10 cellular contexts compared by ENCODE assay signal in the genomic region with DNA sequence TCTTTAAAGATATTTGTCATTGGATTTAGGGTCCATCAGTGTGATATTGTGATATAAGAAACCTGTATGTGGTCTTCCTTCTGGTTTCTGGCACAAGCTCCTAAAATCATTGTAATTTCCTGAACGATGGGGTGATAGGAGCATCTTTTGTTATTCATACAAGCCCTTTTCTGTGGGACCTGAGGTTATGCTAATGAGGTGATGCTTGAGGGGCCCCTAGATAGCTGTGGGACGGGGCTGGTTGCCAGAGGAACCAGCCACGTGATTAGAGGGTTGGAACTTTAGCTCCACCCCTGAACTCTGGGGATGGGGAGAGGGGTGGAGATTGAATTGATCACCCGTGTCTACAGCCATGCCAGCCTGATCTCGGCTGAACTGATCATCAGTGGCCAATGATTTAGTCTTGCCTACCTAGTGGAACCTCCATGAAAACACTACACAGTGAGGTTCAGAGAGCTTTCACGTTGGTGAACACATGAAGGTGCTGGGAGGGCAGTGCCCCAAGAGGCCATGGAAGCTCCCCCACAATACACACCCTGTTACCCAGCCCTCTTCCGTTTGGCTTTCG.
DNase-seq lines count a peak whose midpoint lies in the region; ATAC-seq and TF ChIP-seq lines count a peak whose summit lies in the region.
"Had no signal": no experiment of that assay in that cellular context is flagged by ENCODE, and none has a peak within 500 bp of the region (broad histone marks: within the 10 kb centered on the region; RNA-seq: fewer than 3 reads in every experiment).

No MANE protein-coding gene starts in this region.

- peaks cover 11% of the 10 kb centered on the region for H3K36me3 ChIP-seq in RWPE2 (ENCODE audit: low read depth)
- no peaks in the 10 kb centered on the region for H3K36me3 ChIP-seq in naive thymus-derived CD4-positive, alpha-beta T cell (ENCODE audit: control insufficient read depth in 2 of 3, insufficient read depth in 3 of 3, low read length in 3 of 3)
- no peaks in the 10 kb centered on the region for H3K36me3 ChIP-seq in thymus (ENCODE audit: control insufficient read depth, insufficient read depth)
- H3K36me3 ChIP-seq in spleen: no peaks in the 10 kb centered on the region
- H3K36me3 ChIP-seq: Peyer's patch had no signal

- peak overlapping the region; percentile 88 to 99 (median 94) for H3K27ac Mint-ChIP-seq in naive thymus-derived CD4-positive, alpha-beta T cell

- H3K27me3 ChIP-seq in RWPE2 (ENCODE audit: insufficient read depth, poor library complexity, severe bottlenecking) (no peaks in the 10 kb centered on the region), thymus (ENCODE audit: control insufficient read depth, insufficient read depth) (no peaks in the 10 kb centered on the region), spleen (replicated peaks in 1 of 7) (no peaks in the 10 kb centered on the region)
- H3K27me3 ChIP-seq in naive thymus-derived CD4-positive, alpha-beta T cell (ENCODE audit: control insufficient read depth in 2 of 2, insufficient read depth in 2 of 2, low read length in 2 of 2): no peaks in the 10 kb centered on the region
- H3K27me3 ChIP-seq: Peyer's patch had no signal

- H3K4me1 Mint-ChIP-seq in naive thymus-derived CD4-positive, alpha-beta T cell: peaks cover 61 to 99% (median 91%) of the 10 kb centered on the region in 7 donors

- H3K4me3 ChIP-seq in RWPE2 (ENCODE audit: severe bottlenecking) (no peak overlapping the region), thymus (ENCODE audit: low read length) (no peak overlapping the region), spleen (no peak overlapping the region)
- peak overlapping the region; percentile 44 for H3K4me3 ChIP-seq in naive thymus-derived CD4-positive, alpha-beta T cell (ENCODE audit: low read length)
- H3K4me3 ChIP-seq: Peyer's patch had no signal

- DNase-seq in RWPE2 (ENCODE audit: low spot score) (no peak), spleen (no peak), medulla oblongata (ENCODE audit: extremely low spot score) (no peak), SW 1271 (lab: John Stamatoyannopoulos, UW) (no peak)
- peak; percentile 57 for DNase-seq in activated effector memory CD4-positive, alpha-beta T cell treated with Interleukin-2 at 50 U/mL for 16 hours
- peak in 8 of 9 donors; percentile 67 to 82 (median 76) for DNase-seq in naive thymus-derived CD4-positive, alpha-beta T cell
- DNase-seq: foreskin melanocyte had no signal

- 23% methylated on average over 8 of the region's 8 CpGs for WGBS in thymus
- 35 to 42% (median 37%) methylated on average over 6 to 8 of the region's 8 CpGs for WGBS in spleen, 5 donors

- POLR2A ChIA-PET in naive thymus-derived CD4-positive, alpha-beta T cell (lab: Charles Lee): interaction anchor here (1.0 to 2.8 kb wide), 6 partner anchors 14 to 63 kb away, joined by 4 to 16 read pairs (median 8); partner anchors contain the start of gene BCR

- H3K27ac ChIP-seq in RWPE2 (ENCODE audit: poor library complexity, severe bottlenecking): peak overlapping the region; percentile 90
- peak overlapping the region; percentile 84 for H3K27ac ChIP-seq in naive thymus-derived CD4-positive, alpha-beta T cell (ENCODE audit: low read depth, low read length)
- H3K27ac ChIP-seq in thymus (ENCODE audit: low read depth): peak overlapping the region; percentile 54
- H3K27ac ChIP-seq in spleen: peak overlapping the region in 3 of 8 donors; percentile 1 to 47 (median 19)
- H3K27ac ChIP-seq: Peyer's patch had no signal

- H3K4me1 ChIP-seq in RWPE2 (ENCODE audit: insufficient read depth, poor library complexity, severe bottlenecking) (peaks cover 66% of the 10 kb centered on the region), thymus (ENCODE audit: control insufficient read depth, insufficient read depth, low read length) (peaks cover 25% of the 10 kb centered on the region), spleen (peaks cover 6 to 97% (median 66%) of the 10 kb centered on the region in 6 donors)
- peaks cover 50 to 71% of the 10 kb centered on the region in 2 donors for H3K4me1 ChIP-seq in naive thymus-derived CD4-positive, alpha-beta T cell (ENCODE audit: control insufficient read depth in 2 of 2, insufficient read depth in 2 of 2, low read length in 2 of 2)

- H3K36me3 Mint-ChIP-seq in naive thymus-derived CD4-positive, alpha-beta T cell: peaks cover 0 to 18% (median 4%) of the 10 kb centered on the region in 5 donors

- peak overlapping the region; percentile 66 to 84 (median 78) for H3K4me3 Mint-ChIP-seq in naive thymus-derived CD4-positive, alpha-beta T cell

- TF ChIP-seq POLR2A in spleen (IDR thresholded peaks at IDR 0.05): no peak

- intact Hi-C loops in naive thymus-derived CD4-positive, alpha-beta T cell (cut with micrococcal nuclease): loop anchor here (1.0 to 10.0 kb wide), 9 partner anchors 17 to 418 kb away; partner anchors contain the start of gene BCR (in 1 of the 2)
- intact Hi-C loops in spleen (cut with DNase I; ENCODE audit: low total_unique reads): loop anchor here (10.0 kb wide), 1 partner anchor 58 kb away; the partner anchor contains the start of gene BCR

- TF ChIP-seq CTCF in RWPE2 (IDR thresholded peaks at IDR 0.05; ENCODE audit: poor library complexity, severe bottlenecking): no peak
- no peak for TF ChIP-seq CTCF in spleen (IDR thresholded peaks at IDR 0.05 in 8 of 11, conservative IDR thresholded peaks at IDR 0.05 in 3 of 11)

- no peak for ATAC-seq in RWPE2 (ENCODE audit: low read depth)
- peak; percentile 95 for ATAC-seq in naive thymus-derived CD4-positive, alpha-beta T cell
- ATAC-seq: HCT116 had no signal

- no peaks in the 10 kb centered on the region for H3K27me3 Mint-ChIP-seq in naive thymus-derived CD4-positive, alpha-beta T cell

- peaks cover 8% of the 10 kb centered on the region for H3K9me3 ChIP-seq in RWPE2 (ENCODE audit: severe bottlenecking)
- no peaks in the 10 kb centered on the region for H3K9me3 ChIP-seq in naive thymus-derived CD4-positive, alpha-beta T cell (ENCODE audit: control insufficient read depth in 2 of 3, low read length in 3 of 3)
- H3K9me3 ChIP-seq in thymus (ENCODE audit: control insufficient read depth): peaks cover 2% of the 10 kb centered on the region
- H3K9me3 ChIP-seq in spleen: peaks cover 0 to 4% (median 0%) of the 10 kb centered on the region in 8 donors
- H3K9me3 ChIP-seq: Peyer's patch had no signal

- H3K9me3 Mint-ChIP-seq in naive thymus-derived CD4-positive, alpha-beta T cell: peaks cover 0 to 5% (median 0%) of the 10 kb centered on the region in 11 donors

- CTCF ChIA-PET in naive thymus-derived CD4-positive, alpha-beta T cell (lab: Charles Lee): interaction anchor here (1.0 to 1.9 kb wide), 8 partner anchors 8 to 63 kb away, joined by 3 to 6 read pairs (median 4); partner anchors contain the start of gene BCR

Comparison
In these comparisons a context has a peak if more than half of its experiments do, and no peak if none do; other contexts are left out.
1. DNase-seq: peak in activated effector memory CD4-positive, alpha-beta T cell treated with Interleukin-2 at 50 U/mL for 16 hours (single experiment) and naive thymus-derived CD4-positive, alpha-beta T cell (8 of 9); none in RWPE2 (single experiment), spleen (single experiment), medulla oblongata (single experiment) and SW 1271 (0 of 2).